In genomic region chr11:10640308-10640707, GRCh38 we compare ENCODE assay signal across 18 cellular contexts. TPM values are rescaled to one million over a fixed set of nuclear protein-coding genes. Genes with fewer than 3 reads are reported as not detected.
DNase-seq lines count a peak whose midpoint lies in the region; ATAC-seq, FAIRE-seq and TF ChIP-seq lines count a peak whose summit lies in the region.
"Had no signal": no experiment of that assay in that cellular context is flagged by ENCODE, and none has a peak within 500 bp of the region (broad histone marks: within the 10 kb centered on the region; RNA-seq: fewer than 3 reads in every experiment).

No MANE protein-coding gene starts in this region.

- H3K36me3 ChIP-seq in left ventricle myocardium inferior, result no peaks in the 10 kb centered on the region
- H3K36me3 ChIP-seq in ascending aorta, result peaks cover 18 to 31% of the 10 kb centered on the region in 2 donors
- H3K36me3 ChIP-seq: gastrocnemius medialis had no signal

- no peak for DNase-seq in left ventricle myocardium inferior
- DNase-seq in left cardiac atrium, result no peak
- no peak for DNase-seq in ascending aorta (ENCODE audit: low spot score in 2 of 2)
- no peak for DNase-seq in neural crest cell (ENCODE audit: low read depth, low spot score)
- no peak for DNase-seq in cortex of kidney (lab: John Stamatoyannopoulos, UW)
- no peak for DNase-seq in frontal cortex (ENCODE audit: low spot score in 2 of 2)
- no peak for DNase-seq in ecto neural progenitor cell (ENCODE audit: low spot score)
- DNase-seq in activated CD4-positive, alpha-beta T cell treated with anti-CD3 and anti-CD28 coated beads for 4 hours, result no peak
- DNase-seq: activated CD8-positive, alpha-beta T cell treated with anti-CD3 and anti-CD28 coated beads, Interleukin-2, amount 10 ng/mL, durations not matched to agents 7 days and 5 days; effector memory CD4-positive, alpha-beta T cell; gastrocnemius medialis; GDM1; NCI-H1436; NCI-H69; SHP77; stimulated activated CD4-positive, alpha-beta T cell treated with anti-CD3 and anti-CD28 coated beads, Interleukin-2, amount 100 ng/mL, for 24 hours had no signal

- no peak overlapping the region for H3K4me3 Mint-ChIP-seq in neural crest cell
- H3K4me3 Mint-ChIP-seq: activated CD8-positive, alpha-beta T cell treated with anti-CD3 and anti-CD28 coated beads, Interleukin-2, amount 10 ng/mL, durations not matched to agents 7 days and 5 days had no signal

- H3K36me3 Mint-ChIP-seq in neural crest cell (ENCODE audit: low read depth), result no peaks in the 10 kb centered on the region

- H3K9me3 ChIP-seq in left ventricle myocardium inferior (replicated peaks), result no peaks in the 10 kb centered on the region
- no peaks in the 10 kb centered on the region for H3K9me3 ChIP-seq in ascending aorta
- H3K9me3 ChIP-seq: gastrocnemius medialis had no signal

- H3K4me3 ChIP-seq in left ventricle myocardium inferior (no peak overlapping the region), ascending aorta (no peak overlapping the region)
- H3K4me3 ChIP-seq: gastrocnemius medialis had no signal

- H3K27ac ChIP-seq in left ventricle myocardium inferior (replicated peaks), result peak overlapping the region; percentile 38
- H3K27ac ChIP-seq in ascending aorta, result peak overlapping the region; percentile 88 to 93

- no peak for TF ChIP-seq CTCF in left ventricle myocardium inferior (IDR thresholded peaks at IDR 0.05; ENCODE audit: borderline replicate concordance)
- TF ChIP-seq CTCF in ascending aorta (IDR thresholded peaks at IDR 0.05), result no peak
- TF ChIP-seq CTCF in neural crest cell (conservative IDR thresholded peaks at IDR 0.05), result no peak

- peaks cover 46% of the 10 kb centered on the region for H3K4me1 Mint-ChIP-seq in neural crest cell

- H3K4me1 ChIP-seq in left ventricle myocardium inferior, result peaks cover 19% of the 10 kb centered on the region
- H3K4me1 ChIP-seq in ascending aorta, result peaks cover 28 to 44% of the 10 kb centered on the region in 2 donors
- H3K4me1 ChIP-seq: gastrocnemius medialis had no signal

- no peak for FAIRE-seq in frontal cortex (lab: Jason Lieb, UNC)
- FAIRE-seq: GM18507, TTC549 had no signal

- no peak for ATAC-seq in left cardiac atrium
- ATAC-seq: activated CD8-positive, alpha-beta T cell treated with anti-CD3 and anti-CD28 coated beads, Interleukin-2, amount 10 ng/mL, durations not matched to agents 7 days and 5 days; gastrocnemius medialis had no signal

- H3K27me3 ChIP-seq in left ventricle myocardium inferior (ENCODE audit: low read depth) (no peaks in the 10 kb centered on the region), ascending aorta (no peaks in the 10 kb centered on the region)
- H3K27me3 ChIP-seq: gastrocnemius medialis had no signal

- H3K27ac Mint-ChIP-seq in neural crest cell (ENCODE audit: unreplicated experiment), result peak overlapping the region; percentile 57
- H3K27ac Mint-ChIP-seq: activated CD8-positive, alpha-beta T cell treated with anti-CD3 and anti-CD28 coated beads, Interleukin-2, amount 10 ng/mL, durations not matched to agents 7 days and 5 days had no signal

- no peaks in the 10 kb centered on the region for H3K9me3 Mint-ChIP-seq in neural crest cell

- intact Hi-C loops in left ventricle myocardium inferior (cut with micrococcal nuclease), result no loop called here
- intact Hi-C loops in left cardiac atrium (cut with DNase I), result no loop called here
- intact Hi-C loops in ascending aorta (cut with DNase I), result no loop called here

- no peaks in the 10 kb centered on the region for H3K27me3 Mint-ChIP-seq in neural crest cell (ENCODE audit: low read depth)

RNA-seq across cellular contexts. Expression of gene IRAG1, which starts 53.2 kb away (rescaled TPM):
- 5.1 TPM for total RNA-seq in left ventricle myocardium inferior
- 10 to 100 TPM in 1 of 2 donors, 1 to 10 TPM in 1; 9.7 to 15.6 TPM for total RNA-seq in left cardiac atrium
- total RNA-seq in ascending aorta, result 236 TPM
- 5.4 and 6.1 TPM in 2 replicates for total RNA-seq in neural crest cell
- total RNA-seq in frontal cortex, result 1.6 TPM
- total RNA-seq: activated CD8-positive, alpha-beta T cell treated with anti-CD3 and anti-CD28 coated beads, Interleukin-2, amount 10 ng/mL, durations not matched to agents 7 days and 5 days had no signal

Comparison
In these comparisons a context has a peak if more than half of its experiments do, and no peak if none do; other contexts are left out.
1. RNA of gene IRAG1, which starts 53.2 kb away (total RNA-seq): 236 TPM in ascending aorta (single experiment); 9.7 to 15.6 TPM in left cardiac atrium, 5.4 to 6.1 TPM in neural crest cell, 5.1 TPM in left ventricle myocardium inferior (single experiment) and 1.6 TPM in frontal cortex (single experiment); every median in the first group is over 10 times any median in the second.